ENCODE assay signal across 11 cellular contexts in the genomic region with DNA sequence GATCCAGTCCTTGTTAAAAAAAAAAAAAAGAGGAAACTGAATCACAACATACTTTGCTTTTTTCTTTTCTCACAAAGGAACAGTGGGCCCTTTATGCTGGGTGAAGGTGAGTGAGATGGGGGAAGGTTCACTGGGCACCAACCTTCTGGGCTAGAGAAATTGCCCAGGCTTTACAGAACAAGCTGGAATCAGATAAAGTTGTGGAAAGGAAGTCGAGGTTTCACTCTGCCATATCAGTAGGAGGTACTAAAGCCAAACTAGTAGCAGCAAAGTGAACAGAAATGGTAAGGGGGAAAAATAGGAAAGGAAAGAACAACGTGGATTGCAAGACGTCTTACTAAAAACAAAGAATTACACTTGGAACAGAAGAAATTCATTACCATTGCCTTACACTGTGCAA. TPM values are rescaled to one million over a fixed set of nuclear protein-coding genes. Genes with fewer than 3 reads are reported as not detected.
DNase-seq lines count a peak whose midpoint lies in the region; ATAC-seq and TF ChIP-seq lines count a peak whose summit lies in the region.
"Had no signal": no experiment of that assay in that cellular context is flagged by ENCODE, and none has a peak within 500 bp of the region (broad histone marks: within the 10 kb centered on the region; RNA-seq: fewer than 3 reads in every experiment).

No MANE protein-coding gene starts in this region.

- peaks cover 69% of the 10 kb centered on the region for H3K4me1 Mint-ChIP-seq in CD8-positive, alpha-beta T cell (ENCODE audit: low read depth)
- peaks cover 53% of the 10 kb centered on the region for H3K4me1 Mint-ChIP-seq in activated T-helper 2 cell treated with anti-CD3 and anti-CD28 coated beads, Interferon-gamma antibody, Interleukin-2, Interleukin-4, amounts not matched to agents 10 μg/mL and 5 μg/mL and 100 μg/mL, durations not matched to agents 14 hours and 24 hours and 36 hours (ENCODE audit: low read depth)

- no peaks in the 10 kb centered on the region for H3K27me3 ChIP-seq in CD8-positive, alpha-beta T cell (ENCODE audit: insufficient read depth, low read length)
- no peaks in the 10 kb centered on the region for H3K27me3 ChIP-seq in mononuclear cell (ENCODE audit: insufficient read depth, low read length)
- H3K27me3 ChIP-seq: stomach had no signal

- ATAC-seq in CD8-positive, alpha-beta T cell, result no peak
- no peak for ATAC-seq in GM18909 (IDR thresholded peaks at IDR 0.05; ENCODE audit: poor library complexity, unreplicated experiment)

- H3K4me1 ChIP-seq in CD8-positive, alpha-beta T cell (ENCODE audit: insufficient read depth, low read length), result peaks cover 70% of the 10 kb centered on the region
- H3K4me1 ChIP-seq in HEK293 (ENCODE audit: control insufficient read depth, insufficient read depth, low read length), result peaks cover 3% of the 10 kb centered on the region; the same call in 1 of the 2 replicates
- H3K4me1 ChIP-seq in mononuclear cell (ENCODE audit: insufficient read depth, low read length), result peaks cover 66% of the 10 kb centered on the region

- CTCF ChIA-PET in CD8-positive, alpha-beta T cell (lab: Charles Lee), result no interaction called here
- CTCF ChIA-PET in HEK293 (lab: Yijun Ruan, JAX), result interaction anchor here (0.8 to 1.2 kb wide), 2 partner anchors 33 to 81 kb away, joined by 5 to 8 read pairs; no protein-coding TSS in a partner anchor

- TF ChIP-seq CTCF in CD8-positive, alpha-beta T cell (IDR thresholded peaks at IDR 0.05), result no peak
- no peak for TF ChIP-seq CTCF in HEK293 (tag by site-specific recombination; IDR thresholded peaks at IDR 0.05)

- H3K4me3 ChIP-seq in CD8-positive, alpha-beta T cell (ENCODE audit: low read depth, low read length), result peak overlapping the region; percentile 90
- H3K4me3 ChIP-seq in HEK293 (ENCODE audit: low read depth, low read length) (no peak overlapping the region), mononuclear cell (ENCODE audit: low read length) (peak overlapping the region; percentile 96)

- no peak for DNase-seq in CD8-positive, alpha-beta T cell
- no peak for DNase-seq in activated T-helper 2 cell treated with anti-CD3 and anti-CD28 coated beads, Interferon-gamma antibody, Interleukin-2, Interleukin-4, amounts not matched to agents 10 μg/mL and 5 μg/mL and 100 μg/mL, durations not matched to agents 14 hours and 24 hours and 36 hours (ENCODE audit: low spot score)
- DNase-seq in cerebellum (ENCODE audit: low spot score) (no peak), retina (no peak), DMS79 treated with DMSO at 0.1 percent for 48 hours (lab: John Stamatoyannopoulos, UW) (no peak)
- DNase-seq: EL, NCI-H2081 treated with DMSO at 0.1 percent for 48 hours, stomach had no signal

- H3K4me3 Mint-ChIP-seq in CD8-positive, alpha-beta T cell, result peak overlapping the region; percentile 61
- peak overlapping the region; percentile 47 for H3K4me3 Mint-ChIP-seq in activated T-helper 2 cell treated with anti-CD3 and anti-CD28 coated beads, Interferon-gamma antibody, Interleukin-2, Interleukin-4, amounts not matched to agents 10 μg/mL and 5 μg/mL and 100 μg/mL, durations not matched to agents 14 hours and 24 hours and 36 hours (ENCODE audit: low read depth)

- H3K36me3 ChIP-seq in CD8-positive, alpha-beta T cell (ENCODE audit: insufficient read depth, low read length), result no peaks in the 10 kb centered on the region
- no peaks in the 10 kb centered on the region for H3K36me3 ChIP-seq in HEK293 (ENCODE audit: control insufficient read depth in 2 of 2, insufficient read depth in 1 of 2, low read length in 2 of 2)
- H3K36me3 ChIP-seq: stomach had no signal

- H3K36me3 Mint-ChIP-seq in CD8-positive, alpha-beta T cell, result peaks cover 42% of the 10 kb centered on the region
- H3K36me3 Mint-ChIP-seq in activated T-helper 2 cell treated with anti-CD3 and anti-CD28 coated beads, Interferon-gamma antibody, Interleukin-2, Interleukin-4, amounts not matched to agents 10 μg/mL and 5 μg/mL and 100 μg/mL, durations not matched to agents 14 hours and 24 hours and 36 hours (ENCODE audit: low read depth), result peaks cover 38% of the 10 kb centered on the region

- H3K9me3 Mint-ChIP-seq in CD8-positive, alpha-beta T cell, result no peaks in the 10 kb centered on the region
- H3K9me3 Mint-ChIP-seq in activated T-helper 2 cell treated with anti-CD3 and anti-CD28 coated beads, Interferon-gamma antibody, Interleukin-2, Interleukin-4, amounts not matched to agents 10 μg/mL and 5 μg/mL and 100 μg/mL, durations not matched to agents 14 hours and 24 hours and 36 hours, result no peaks in the 10 kb centered on the region

- intact Hi-C loops in CD8-positive, alpha-beta T cell (cut with DNase I, micrococcal nuclease), result loop anchor here (1.0 to 5.0 kb wide), 3 partner anchors 33 to 410 kb away; partner anchors contain the start of genes CRYZL1 (in 1 of the 2), IL10RB (in 1 of the 2) and ITSN1 (in 1 of the 2)
- intact Hi-C loops in activated T-helper 2 cell treated with anti-CD3 and anti-CD28 coated beads, Interferon-gamma antibody, Interleukin-2, Interleukin-4, amounts not matched to agents 10 μg/mL and 5 μg/mL and 100 μg/mL, durations not matched to agents 14 hours and 24 hours and 36 hours (cut with micrococcal nuclease), result loop anchor here (1.0 kb wide), 1 partner anchor 24 kb away; no protein-coding TSS in a partner anchor

- H3K27ac ChIP-seq in CD8-positive, alpha-beta T cell (ENCODE audit: low read depth, low read length), result no peak overlapping the region
- no peak overlapping the region for H3K27ac ChIP-seq in HEK293 (ENCODE audit: extremely low read depth, low read depth, low read length)

- H3K9me3 ChIP-seq in CD8-positive, alpha-beta T cell (ENCODE audit: low read length), result no peaks in the 10 kb centered on the region
- no peaks in the 10 kb centered on the region for H3K9me3 ChIP-seq in HEK293 (ENCODE audit: control insufficient read depth, insufficient read depth, low read depth, low read length)
- no peaks in the 10 kb centered on the region for H3K9me3 ChIP-seq in mononuclear cell (ENCODE audit: low read depth, low read length)
- H3K9me3 ChIP-seq: stomach had no signal

- H3K27me3 Mint-ChIP-seq in CD8-positive, alpha-beta T cell (ENCODE audit: low read depth), result no peaks in the 10 kb centered on the region
- no peaks in the 10 kb centered on the region for H3K27me3 Mint-ChIP-seq in activated T-helper 2 cell treated with anti-CD3 and anti-CD28 coated beads, Interferon-gamma antibody, Interleukin-2, Interleukin-4, amounts not matched to agents 10 μg/mL and 5 μg/mL and 100 μg/mL, durations not matched to agents 14 hours and 24 hours and 36 hours (ENCODE audit: low read depth)

- POLR2A ChIA-PET in CD8-positive, alpha-beta T cell (lab: Charles Lee), result interaction anchor here (0.6 to 1.5 kb wide), 5 partner anchors 8 to 461 kb away, joined by 3 to 7 read pairs (median 5); partner anchors contain the start of genes IFNAR1 and PAXBP1
- POLR2A ChIA-PET in HEK293 (lab: Yijun Ruan, JAX), result no interaction called here

- H3K27ac Mint-ChIP-seq in CD8-positive, alpha-beta T cell, result peak overlapping the region; percentile 80
- H3K27ac Mint-ChIP-seq in activated T-helper 2 cell treated with anti-CD3 and anti-CD28 coated beads, Interferon-gamma antibody, Interleukin-2, Interleukin-4, amounts not matched to agents 10 μg/mL and 5 μg/mL and 100 μg/mL, durations not matched to agents 14 hours and 24 hours and 36 hours, result peak overlapping the region; percentile 74

TF ChIP-seq in HEK293, 187 proteins besides CTCF, POLR2A, EP300 and RAD21:
- TF ChIP-seq PRDM1 (tag by site-specific recombination; IDR thresholded peaks at IDR 0.05) (peak; percentile 53), ZBTB26 (tag by site-specific recombination; optimal IDR thresholded peaks at IDR 0.05) (no peak), ZEB2 (tag by site-specific recombination; IDR thresholded peaks at IDR 0.05) (no peak)
TF ChIP-seq in HEK293: peak in this region for 1.

RNA-seq across cellular contexts. Expression of gene IFNAR2, which starts 2.9 kb away (rescaled TPM):
- total RNA-seq in CD8-positive, alpha-beta T cell, result 10 to 100 TPM; 21.9 to 30.0 TPM
- 34.8 and 36.8 TPM in 2 replicates for total RNA-seq in activated T-helper 2 cell treated with anti-CD3 and anti-CD28 coated beads, Interferon-gamma antibody, Interleukin-2, Interleukin-4, amounts not matched to agents 10 μg/mL and 5 μg/mL and 100 μg/mL, durations not matched to agents 14 hours and 24 hours and 36 hours
- total RNA-seq in mononuclear cell (23.8 TPM), cerebellum (14.7 TPM)

RNA-seq across cellular contexts. Expression of gene IL10RB, which starts 33.5 kb away (rescaled TPM):
- 1 to 10 TPM; 7.4 to 8.2 TPM for total RNA-seq in CD8-positive, alpha-beta T cell
- 23.4 and 24.7 TPM in 2 replicates for total RNA-seq in activated T-helper 2 cell treated with anti-CD3 and anti-CD28 coated beads, Interferon-gamma antibody, Interleukin-2, Interleukin-4, amounts not matched to agents 10 μg/mL and 5 μg/mL and 100 μg/mL, durations not matched to agents 14 hours and 24 hours and 36 hours
- total RNA-seq in mononuclear cell (18.7 TPM), cerebellum (9.9 TPM)
